15 cellular contexts compared by ENCODE assay signal in the genomic region with DNA sequence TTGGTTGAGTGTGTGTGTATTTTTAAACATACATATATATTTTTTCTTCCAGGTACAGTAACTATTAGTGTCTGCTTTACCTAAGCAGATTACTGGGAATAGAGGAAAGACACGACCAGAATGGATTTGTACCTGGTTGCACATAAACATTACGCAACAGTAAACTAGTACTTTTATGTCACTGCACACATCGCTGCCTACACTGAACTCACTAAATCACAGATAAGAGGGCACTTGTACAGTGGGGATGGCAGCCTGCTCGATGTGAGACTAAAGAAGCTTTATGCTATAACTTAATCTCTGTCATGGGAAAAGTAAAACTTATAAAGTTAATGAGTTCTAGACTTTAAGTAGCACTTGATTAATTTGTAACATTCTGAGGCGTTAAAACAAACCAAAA.
A peak's percentile ranks its signal among the peaks of the same experiment; 100 is the strongest.
DNase-seq lines count a peak whose midpoint lies in the region; ATAC-seq, FAIRE-seq and TF ChIP-seq lines count a peak whose summit lies in the region.
"Had no signal": no experiment of that assay in that cellular context is flagged by ENCODE, and none has a peak within 500 bp of the region (broad histone marks: within the 10 kb centered on the region; RNA-seq: fewer than 3 reads in every experiment).

No MANE protein-coding gene starts in this region.

- no peak for TF ChIP-seq CTCF in thyroid gland (IDR thresholded peaks at IDR 0.05)
- TF ChIP-seq CTCF in foreskin keratinocyte (conservative IDR thresholded peaks at IDR 0.05): no peak
- no peak for TF ChIP-seq CTCF in foreskin fibroblast (IDR thresholded peaks at IDR 0.05; ENCODE audit: low read depth, low read length)

- no peaks in the 10 kb centered on the region for H3K36me3 ChIP-seq in thyroid gland
- H3K36me3 ChIP-seq: brain microvascular endothelial cell had no signal

- ATAC-seq in HG02642 (IDR thresholded peaks at IDR 0.05; ENCODE audit: poor library complexity, unreplicated experiment) (no peak), foreskin keratinocyte (no peak)
- ATAC-seq: T-cell had no signal

- 28 to 44% methylated on average over 5 of the region's 5 CpGs for WGBS in thyroid gland, 2 donors

- no peaks in the 10 kb centered on the region for H3K27me3 ChIP-seq in thyroid gland
- no peaks in the 10 kb centered on the region for H3K27me3 ChIP-seq in foreskin keratinocyte
- H3K27me3 ChIP-seq: brain microvascular endothelial cell had no signal

- H3K4me3 ChIP-seq in thyroid gland (replicated peaks in 1 of 3) (no peak overlapping the region), foreskin fibroblast (ENCODE audit: low read depth in 1 of 2, low read length in 2 of 2) (no peak overlapping the region)

- H3K27ac ChIP-seq in thyroid gland (peak overlapping the region in 2 of 3 donors; percentile 16 to 17), foreskin keratinocyte (no peak overlapping the region)
- H3K27ac ChIP-seq: brain microvascular endothelial cell, HL-60 had no signal

- DNase-seq in NCI-H345 (lab: John Stamatoyannopoulos, UW) (peak; percentile 32), NCI-H345 treated with DMSO at 0.1 percent for 48 hours (lab: John Stamatoyannopoulos, UW; ENCODE audit: unreplicated experiment) (no peak), NCI-H774 (lab: John Stamatoyannopoulos, UW) (peak; percentile 96), thyroid gland (peak; percentile 45 to 52), foreskin keratinocyte (no peak), foreskin fibroblast (no peak)
- DNase-seq: activated CD4-positive, CD25-positive, alpha-beta regulatory T cell; activated CD8-positive, alpha-beta memory T cell treated with anti-CD3 and anti-CD28 coated beads, Interleukin-2, amount 50 U/mL, for 4 hours; activated naive CD4-positive, alpha-beta T cell treated with anti-CD3 and anti-CD28 coated beads, Interleukin-2, amount 50 U/mL, for 16 hours; brain microvascular endothelial cell; stimulated activated naive CD4-positive, alpha-beta T cell treated with Interleukin-2 at 50 U/mL for 16 hours; T-cell had no signal

- intact Hi-C loops in thyroid gland (cut with DNase I): no loop called here

- no peak for TF ChIP-seq POLR2A in thyroid gland (IDR thresholded peaks at IDR 0.05)

- peaks cover 26 to 36% of the 10 kb centered on the region in 2 donors for H3K4me1 ChIP-seq in thyroid gland
- H3K4me1 ChIP-seq in foreskin keratinocyte: no peaks in the 10 kb centered on the region

- peak; percentile 13 for FAIRE-seq in islet of Langerhans (lab: Jason Lieb, UNC)

- no peaks in the 10 kb centered on the region for H3K9me3 ChIP-seq in thyroid gland

Comparison
In these comparisons a context has a peak if more than half of its experiments do, and no peak if none do; other contexts are left out.
1. DNase-seq: peak in NCI-H345 (single experiment), NCI-H774 (single experiment) and thyroid gland (2 of 2); none in NCI-H345 treated with DMSO at 0.1 percent for 48 hours (single experiment), foreskin keratinocyte (0 of 2) and foreskin fibroblast (0 of 2).